8 cellular contexts compared by ENCODE assay signal in the genomic region with DNA sequence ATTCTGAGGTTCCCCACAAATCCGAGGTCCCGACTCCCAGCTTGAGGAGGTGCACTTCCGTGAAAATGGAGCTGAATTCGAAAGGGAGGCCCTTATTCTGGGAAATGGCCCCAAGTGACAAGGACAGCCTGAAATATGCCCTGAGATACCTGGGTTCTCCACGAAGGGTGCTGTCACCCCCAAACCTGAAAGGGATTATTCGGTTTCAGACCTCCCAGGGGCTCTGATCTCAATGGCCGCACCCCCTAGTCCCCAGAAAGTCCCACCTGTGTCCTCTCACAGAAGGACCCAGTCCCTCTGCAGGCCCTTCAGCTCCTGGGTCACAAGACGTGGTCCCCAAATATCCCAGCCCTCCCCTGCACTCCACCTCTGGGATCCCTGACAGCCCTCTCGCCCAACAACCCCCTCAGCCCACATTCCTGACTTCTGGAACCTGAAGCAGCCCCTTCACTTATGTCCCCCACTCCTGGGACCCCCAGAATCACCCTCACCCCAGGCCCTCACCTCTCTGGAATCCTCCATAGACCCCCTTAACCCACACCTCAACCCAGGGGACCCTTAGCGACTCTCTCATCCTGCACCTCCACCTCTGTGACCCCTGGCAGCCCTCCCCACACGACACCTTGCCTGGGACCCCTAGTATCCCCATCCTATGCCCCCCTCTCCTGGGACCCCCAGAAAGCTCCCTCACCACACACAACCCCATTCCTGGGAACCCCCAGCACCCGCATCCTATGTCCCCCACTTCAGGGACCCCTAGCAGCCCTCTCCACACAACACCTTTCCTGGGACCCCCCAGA. TPM values are rescaled to one million over a fixed set of nuclear protein-coding genes. Genes with fewer than 3 reads are reported as not detected.
DNase-seq lines count a peak whose midpoint lies in the region; FAIRE-seq and TF ChIP-seq lines count a peak whose summit lies in the region.

No MANE protein-coding gene starts in this region.

- H3K9ac ChIP-seq in MM.1S (ENCODE audit: low read length) (peak overlapping the region; percentile 88), duodenal mucosa (ENCODE audit: low read depth in 1 of 2, low read length in 2 of 2) (peak overlapping the region; percentile 70 to 82)

- peaks cover 12% of the 10 kb centered on the region for H3F3A ChIP-seq in MM.1S (ENCODE audit: insufficient read depth, low read length)

- H3K36me3 ChIP-seq in MM.1S (replicated peaks; ENCODE audit: insufficient read depth, low read length) (no peaks in the 10 kb centered on the region), duodenal mucosa (ENCODE audit: control insufficient read depth in 1 of 2, insufficient read depth in 2 of 2, low read length in 2 of 2) (no peaks in the 10 kb centered on the region)

- H3K4me1 ChIP-seq in MM.1S (ENCODE audit: low read length), result peaks cover 18% of the 10 kb centered on the region
- H3K4me1 ChIP-seq in duodenal mucosa (ENCODE audit: control insufficient read depth in 1 of 2, insufficient read depth in 2 of 2, low read length in 2 of 2), result peaks cover 27 to 34% of the 10 kb centered on the region in 2 donors

- H4K20me1 ChIP-seq in MM.1S (ENCODE audit: insufficient read depth, low read length), result no peaks in the 10 kb centered on the region

- H3K4me3 ChIP-seq in MM.1S (ENCODE audit: low read length) (peak overlapping the region; percentile 58), duodenal mucosa (ENCODE audit: low read depth in 1 of 2, low read length in 2 of 2) (peak overlapping the region; percentile 61 to 85)

- intact Hi-C loops in posterior vena cava (cut with DNase I), result no loop called here

- H2AFZ ChIP-seq in MM.1S (ENCODE audit: low read length), result peak overlapping the region; percentile 65

- H3K79me2 ChIP-seq in MM.1S (ENCODE audit: low read length), result 0 out of 2 replicates have a peak, but pooled peaks cover 7% of the 10 kb centered on the region

- TF ChIP-seq CTCF in C4-2B (conservative IDR thresholded peaks at IDR 0.05), result no peak
- TF ChIP-seq CTCF in MM.1S (IDR thresholded peaks at IDR 0.05; ENCODE audit: low read length), result no peak

- DNase-seq in MM.1S (no peak), occipital lobe (lab: John Stamatoyannopoulos, UW) (peak; percentile 52), posterior vena cava (ENCODE audit: low spot score) (no peak), 8988T (no peak), frontal cortex (ENCODE audit: low spot score in 2 of 2) (no peak), NCI-H526 (lab: John Stamatoyannopoulos, UW) (no peak)

- no peaks in the 10 kb centered on the region for H3K9me2 ChIP-seq in MM.1S (replicated peaks; ENCODE audit: insufficient read depth, low read length)

- H3K4me2 ChIP-seq in MM.1S (ENCODE audit: low read depth, low read length), result peak overlapping the region; percentile 92

- H3K27ac ChIP-seq in C4-2B, result peak overlapping the region; percentile 93
- H3K27ac ChIP-seq in MM.1S (ENCODE audit: low read length), result peak overlapping the region; percentile 93
- peak overlapping the region; percentile 55 for H3K27ac ChIP-seq in duodenal mucosa (ENCODE audit: low read depth, low read length)

- H3K27me3 ChIP-seq in MM.1S (replicated peaks; ENCODE audit: insufficient read depth, low read length), result no peaks in the 10 kb centered on the region
- H3K27me3 ChIP-seq in duodenal mucosa (ENCODE audit: control insufficient read depth in 1 of 2, insufficient read depth in 2 of 2, low read length in 2 of 2), result no peaks in the 10 kb centered on the region

- no peak for FAIRE-seq in frontal cortex (lab: Jason Lieb, UNC)

- H3K9me3 ChIP-seq in MM.1S (replicated peaks; ENCODE audit: insufficient read depth, low read length) (no peaks in the 10 kb centered on the region), duodenal mucosa (ENCODE audit: control insufficient read depth in 1 of 2, low read length in 2 of 2) (no peaks in the 10 kb centered on the region)

RNA-seq across cellular contexts. Expression of a gene that starts 0.6 kb away (rescaled TPM):
- total RNA-seq in occipital lobe, result not detected
- not detected for total RNA-seq in posterior vena cava
- not detected for total RNA-seq in frontal cortex

RNA-seq across cellular contexts. Expression of a gene that starts 1.0 kb away (rescaled TPM):
- total RNA-seq in occipital lobe (3.9 TPM), posterior vena cava (1 to 10 TPM; 5.0 to 6.3 TPM), frontal cortex (3.7 TPM)

RNA-seq across cellular contexts. Expression of a gene that starts 26.6 kb away (rescaled TPM):
- 21.8 TPM for total RNA-seq in occipital lobe
- total RNA-seq in posterior vena cava, result 100 to 1,000 TPM in 1 of 2 donors, 10 to 100 TPM in 1; 94.6 to 111 TPM
- total RNA-seq in frontal cortex, result 21.6 TPM

RNA-seq across cellular contexts. Expression of a gene that starts 28.7 kb away (rescaled TPM):
- total RNA-seq in occipital lobe (2.5 TPM), posterior vena cava (1 to 10 TPM in 1 of 2 donors, under 1 TPM in 1; 0.71 to 2.3 TPM), frontal cortex (2.9 TPM)

RNA-seq across cellular contexts. Expression of a gene that starts 39.4 kb away (rescaled TPM):
- total RNA-seq in occipital lobe (7.0 TPM), posterior vena cava (100 to 1,000 TPM; 120 to 297 TPM), frontal cortex (3.7 TPM)
